Comparison of ENCODE assay signal across 12 cellular contexts in the genomic region with DNA sequence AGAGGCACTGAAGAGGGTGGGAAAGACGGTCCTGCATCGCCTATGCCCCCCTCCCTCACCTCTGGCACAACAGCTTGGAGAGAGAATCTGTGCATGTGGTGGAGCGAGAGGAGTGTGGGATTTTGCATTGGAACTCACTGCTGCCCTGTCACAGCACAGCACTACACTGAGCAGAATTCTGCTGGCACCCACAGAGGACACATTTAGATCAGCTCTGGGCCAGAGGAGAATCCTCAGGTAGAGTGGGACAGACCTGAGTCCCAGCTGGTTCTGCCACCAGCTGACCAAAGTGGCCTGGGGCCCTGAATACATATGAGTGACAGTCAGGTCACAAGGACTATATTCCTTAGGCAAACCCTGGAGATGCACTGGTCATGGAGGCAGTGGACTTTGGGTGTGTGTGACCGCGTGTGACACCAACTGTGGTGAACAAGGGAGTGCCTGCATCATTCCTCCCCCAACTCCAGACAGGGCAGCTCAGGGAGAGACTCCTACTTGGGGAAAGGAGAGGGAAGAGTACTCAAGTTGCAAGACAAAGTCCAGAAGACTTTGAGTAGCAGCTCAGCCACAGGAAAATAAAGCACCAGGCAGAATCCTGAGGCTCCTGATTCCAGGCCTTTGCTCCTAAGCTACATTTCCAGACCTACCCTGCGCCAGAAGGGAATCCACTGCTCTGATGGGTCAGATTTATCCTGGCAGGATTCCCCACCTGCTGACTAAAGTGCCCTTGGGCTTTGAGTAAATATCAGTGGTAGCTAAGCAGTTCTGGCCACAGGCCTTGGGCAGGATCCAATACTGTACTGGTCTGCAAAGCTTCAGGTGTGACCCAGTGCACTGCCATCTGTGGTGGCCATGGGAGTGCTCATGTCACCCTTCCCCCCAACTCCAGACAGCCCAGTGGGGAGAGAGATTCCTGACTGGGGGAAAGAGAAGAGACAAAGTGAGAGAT. TPM values are rescaled to one million over a fixed set of nuclear protein-coding genes. Genes with fewer than 3 reads are reported as not detected.
A peak's percentile ranks its signal among the peaks of the same experiment; 100 is the strongest.
DNase-seq lines count a peak whose midpoint lies in the region; ATAC-seq, FAIRE-seq and TF ChIP-seq lines count a peak whose summit lies in the region.
"Had no signal": no experiment of that assay in that cellular context is flagged by ENCODE, and none has a peak within 500 bp of the region (broad histone marks: within the 10 kb centered on the region; RNA-seq: fewer than 3 reads in every experiment).

No MANE protein-coding gene starts in this region.

- no peak for TF ChIP-seq CTCF in bronchial epithelial cell (IDR thresholded peaks at IDR 0.05; ENCODE audit: insufficient read depth, low read length, severe bottlenecking)
- TF ChIP-seq CTCF in psoas muscle (IDR thresholded peaks at IDR 0.05): no peak
- no peak for TF ChIP-seq CTCF in type B pancreatic cell (conservative IDR thresholded peaks at IDR 0.05)

- H3K27me3 Mint-ChIP-seq in type B pancreatic cell: no peaks in the 10 kb centered on the region
- H3K27me3 Mint-ChIP-seq: effector memory CD8-positive, alpha-beta T cell had no signal

- H3K36me3 ChIP-seq in bronchial epithelial cell (ENCODE audit: control insufficient read depth, insufficient read depth, low read length) (no peaks in the 10 kb centered on the region), psoas muscle (ENCODE audit: insufficient read depth in 1 of 2, low read depth in 1 of 2) (no peaks in the 10 kb centered on the region)

- intact Hi-C loops in psoas muscle (cut with DNase I): loop anchor here (5.0 to 10.0 kb wide), 2 partner anchors 36 to 48 kb away; no protein-coding TSS in a partner anchor

- no peak overlapping the region for H3K4me3 Mint-ChIP-seq in type B pancreatic cell
- H3K4me3 Mint-ChIP-seq: effector memory CD8-positive, alpha-beta T cell had no signal

- no peak overlapping the region for H3K27ac Mint-ChIP-seq in type B pancreatic cell
- H3K27ac Mint-ChIP-seq: effector memory CD8-positive, alpha-beta T cell had no signal

- H3K4me1 Mint-ChIP-seq in type B pancreatic cell (ENCODE audit: unreplicated experiment): no peaks in the 10 kb centered on the region

- DNase-seq in M059J (ENCODE audit: low read depth) (peak; percentile 97), bronchial epithelial cell (ENCODE audit: low read depth) (peak; percentile 52), psoas muscle (peak in 1 of 2 donors; percentile 19), NCI-H2227 treated with DMSO at 0.1 percent for 48 hours (lab: John Stamatoyannopoulos, UW) (no peak), type B pancreatic cell (ENCODE audit: extremely low spot score, unreplicated experiment) (no peak), RKO (ENCODE audit: low spot score) (no peak)
- DNase-seq: activated gamma-delta T cell treated with Interleukin-2 at 50 U/mL for 16 hours; Caco-2; effector memory CD8-positive, alpha-beta T cell; MV-4-11 had no signal

- no peak overlapping the region for H3K4me3 ChIP-seq in bronchial epithelial cell (ENCODE audit: low read depth, low read length)
- no peak overlapping the region for H3K4me3 ChIP-seq in psoas muscle

- peak overlapping the region; percentile 46 for H3K27ac ChIP-seq in psoas muscle

- H3K9me3 Mint-ChIP-seq in type B pancreatic cell: no peaks in the 10 kb centered on the region
- H3K9me3 Mint-ChIP-seq: effector memory CD8-positive, alpha-beta T cell had no signal

- peaks cover 15% of the 10 kb centered on the region for H3K4me1 ChIP-seq in psoas muscle
- H3K4me1 ChIP-seq: Caco-2 had no signal

- FAIRE-seq in bronchial epithelial cell (lab: Jason Lieb, UNC): no peak
- FAIRE-seq: GM18507 had no signal

- 66 to 79% (median 74%) methylated on average over 6 of the region's 6 CpGs for WGBS in psoas muscle, 3 donors

- no peaks in the 10 kb centered on the region for H3K9me3 ChIP-seq in psoas muscle
- H3K9me3 ChIP-seq: Caco-2 had no signal

- ATAC-seq in psoas muscle: peak; percentile 67 to 88 (median 73)
- ATAC-seq: activated CD4-positive, CD25-positive, alpha-beta regulatory T cell treated with anti-CD3 and anti-CD28 coated beads, Interleukin-2, amount 50 U/mL, for 24 hours; effector memory CD8-positive, alpha-beta T cell had no signal

- H3K36me3 Mint-ChIP-seq in type B pancreatic cell: no peaks in the 10 kb centered on the region

- H3K27me3 ChIP-seq in bronchial epithelial cell (ENCODE audit: control insufficient read depth, insufficient read depth, low read length): no peaks in the 10 kb centered on the region
- H3K27me3 ChIP-seq in psoas muscle (ENCODE audit: insufficient read depth in 3 of 3, low read length in 2 of 3): no peaks in the 10 kb centered on the region

RNA-seq across cellular contexts. Expression of gene ACOT1, which starts 10.6 kb away (rescaled TPM):
- total RNA-seq in M059J (2014; rRNA removed; shearing (Covaris generic)): 2.1 and 2.8 TPM in 2 replicates
- total RNA-seq in bronchial epithelial cell (0.64 and 1.1 TPM in 2 replicates), psoas muscle (10 to 100 TPM in 2 of 4 donors, 1 to 10 TPM in 2; 3.1 to 19.5 (median 10.5) TPM), type B pancreatic cell (ENCODE audit: low replicate concordance) (3.8 and 5.3 TPM in 2 replicates)
- 10 to 100 TPM in 1 of 3 donors, 1 to 10 TPM in 2; 6.1 to 12.9 (median 7.4) TPM for polyA plus RNA-seq in psoas muscle

RNA-seq across cellular contexts. Expression of gene HEATR4, which starts 32.4 kb away (rescaled TPM):
- total RNA-seq in M059J (2014; rRNA removed; shearing (Covaris generic)): 0.02 TPM in 1 of 2 replicates, not detected in the other
- total RNA-seq in bronchial epithelial cell (under 0.01 TPM in 1 of 2 replicates, not detected in the other), psoas muscle (under 1 TPM in 2 of 4 donors, not detected in 2; 0.10 to 0.24 TPM), type B pancreatic cell (ENCODE audit: low replicate concordance) (0.19 and 0.33 TPM in 2 replicates)
- under 1 TPM; 0.03 to 0.08 (median 0.03) TPM for polyA plus RNA-seq in psoas muscle

RNA-seq across cellular contexts. Expression of gene RIOX1, which starts 35.6 kb away (rescaled TPM):
- total RNA-seq in M059J (2014; rRNA removed; shearing (Covaris generic)): 7.2 and 14.1 TPM in 2 replicates
- total RNA-seq in bronchial epithelial cell (16.1 and 25.8 TPM in 2 replicates), psoas muscle (1 to 10 TPM; 3.9 to 5.7 (median 5.7) TPM), type B pancreatic cell (ENCODE audit: low replicate concordance) (12.1 and 16.7 TPM in 2 replicates)
- 1 to 10 TPM; 3.5 to 4.0 (median 3.8) TPM for polyA plus RNA-seq in psoas muscle

RNA-seq across cellular contexts. Expression of gene ACOT2, which starts 42.7 kb away (rescaled TPM):
- total RNA-seq in M059J (2014; rRNA removed; shearing (Covaris generic)): 18.5 and 26.1 TPM in 2 replicates
- total RNA-seq in bronchial epithelial cell (6.8 and 9.7 TPM in 2 replicates), psoas muscle (100 to 1,000 TPM in 1 of 4 donors, 10 to 100 TPM in 3; 34.3 to 153 (median 62.2) TPM), type B pancreatic cell (ENCODE audit: low replicate concordance) (18.1 and 18.2 TPM in 2 replicates)
- polyA plus RNA-seq in psoas muscle: 10 to 100 TPM; 31.2 to 86.1 (median 68.4) TPM

Comparison
In these comparisons a context has a peak if more than half of its experiments do, and no peak if none do; other contexts are left out.
1. DNase-seq: peak in M059J (single experiment) and bronchial epithelial cell (single experiment); none in NCI-H2227 treated with DMSO at 0.1 percent for 48 hours (single experiment), type B pancreatic cell (single experiment) and RKO (single experiment).